8 cellular contexts compared by ENCODE assay signal in genomic region chr14:105486974-105487448, GRCh38. TPM values are rescaled to one million over a fixed set of nuclear protein-coding genes. Genes with fewer than 3 reads are reported as not detected.
DNase-seq lines count a peak whose midpoint lies in the region; ATAC-seq, FAIRE-seq and TF ChIP-seq lines count a peak whose summit lies in the region.

No MANE protein-coding gene starts in this region.

- H3K9ac ChIP-seq in K562 (ENCODE audit: insufficient read depth in 1 of 2, low read depth in 2 of 2, low read length in 2 of 2) = no peak overlapping the region

- FAIRE-seq in K562 (lab: Jason Lieb, UNC) (no peak), GM12891 (lab: Jason Lieb, UNC) (no peak)

- TF ChIP-seq POLR2A in K562 (conservative IDR thresholded peaks at IDR 0.05) = no peak
- TF ChIP-seq POLR2A in GM12891 (IDR thresholded peaks at IDR 0.05; ENCODE audit: low read depth, low read length) = no peak

- no peak overlapping the region for H2AFZ ChIP-seq in K562 (ENCODE audit: low read depth, low read length)

- 93% methylated on average over 8 of the region's 45 CpGs for WGBS in K562 (ENCODE audit: insufficient coverage, low coverage, missing lambda C conversion rate)
- 1% methylated on average over 27 to 45 of the region's 45 CpGs for WGBS in aorta, 2 donors

- no peak overlapping the region for H3K4me2 ChIP-seq in K562 (ENCODE audit: insufficient read depth, low read length)

- H3K4me3 Mint-ChIP-seq in CD4-positive, alpha-beta T cell = peak overlapping the region; percentile 90

- H3K27ac Mint-ChIP-seq in CD4-positive, alpha-beta T cell = peak overlapping the region; percentile 97

- H3K36me3 Mint-ChIP-seq in CD4-positive, alpha-beta T cell (ENCODE audit: low read depth) = peaks cover 17% of the 10 kb centered on the region

- H3K9me3 ChIP-seq in CD4-positive, alpha-beta T cell (ENCODE audit: control insufficient read depth, low read length) = no peaks in the 10 kb centered on the region
- H3K9me3 ChIP-seq in K562 (replicated peaks; ENCODE audit: control insufficient read depth, insufficient read depth, low read depth, low read length) (no peaks in the 10 kb centered on the region), mucosa of descending colon (no peaks in the 10 kb centered on the region), aorta (ENCODE audit: control insufficient read depth, low read length) (no peaks in the 10 kb centered on the region)

- in situ Hi-C loops in K562 (cut with MboI) = loop anchor here (5.0 kb wide), 1 partner anchor 115 kb away; no protein-coding TSS in a partner anchor

- H3K27ac ChIP-seq in CD4-positive, alpha-beta T cell (ENCODE audit: low read depth, low read length) = peak overlapping the region; percentile 100
- H3K27ac ChIP-seq in K562 (ENCODE audit: extremely low read depth, low read depth, low read length) (no peak overlapping the region), aorta (ENCODE audit: low read depth in 1 of 2, low read length in 2 of 2) (peak overlapping the region; percentile 7 to 99)

- peaks cover 3% of the 10 kb centered on the region for H4K20me1 ChIP-seq in K562 (replicated peaks; ENCODE audit: control insufficient read depth, insufficient read depth, low read length)

- no peaks in the 10 kb centered on the region for H3K27me3 Mint-ChIP-seq in CD4-positive, alpha-beta T cell

- H3K36me3 ChIP-seq in K562 (ENCODE audit: control insufficient read depth, insufficient read depth, low read length) = no peaks in the 10 kb centered on the region
- H3K36me3 ChIP-seq in mucosa of descending colon (ENCODE audit: low read depth) = peaks cover 6% of the 10 kb centered on the region
- no peaks in the 10 kb centered on the region for H3K36me3 ChIP-seq in aorta (ENCODE audit: control insufficient read depth in 1 of 2, insufficient read depth in 2 of 2, low read length in 1 of 2)

- no peak overlapping the region for H3K4me3 ChIP-seq in K562
- peak overlapping the region; percentile 39 for H3K4me3 ChIP-seq in mucosa of descending colon
- H3K4me3 ChIP-seq in aorta (ENCODE audit: low read length in 2 of 2) = peak overlapping the region; percentile 14 to 27

- TF ChIP-seq CTCF in CD4-positive, alpha-beta T cell (IDR thresholded peaks at IDR 0.05) = no peak
- TF ChIP-seq CTCF in K562 (IDR thresholded peaks at IDR 0.05 in 2 of 3, conservative IDR thresholded peaks at IDR 0.05 in 1 of 3; ENCODE audit: insufficient read depth in 2 of 3, low read depth in 1 of 3, low read length in 3 of 3) = no peak
- TF ChIP-seq CTCF in mucosa of descending colon (IDR thresholded peaks at IDR 0.05) = no peak

- H3K27me3 ChIP-seq in CD4-positive, alpha-beta T cell (ENCODE audit: control insufficient read depth, insufficient read depth, low read length) = no peaks in the 10 kb centered on the region
- H3K27me3 ChIP-seq in K562 (ENCODE audit: control insufficient read depth in 2 of 2, insufficient read depth in 2 of 2, low read length in 2 of 2) = no peaks in the 10 kb centered on the region
- no peaks in the 10 kb centered on the region for H3K27me3 ChIP-seq in aorta (ENCODE audit: control insufficient read depth in 1 of 2, insufficient read depth in 2 of 2, low read length in 1 of 2)

- no peak for TF ChIP-seq RAD21 in K562 (CRISPR knock-in tag; conservative IDR thresholded peaks at IDR 0.05 in 1 of 2, IDR thresholded peaks at IDR 0.05 in 1 of 2)

- H3K9me1 ChIP-seq in K562 (ENCODE audit: control insufficient read depth, insufficient read depth, low read length) = no peaks in the 10 kb centered on the region

- TF ChIP-seq EP300 in K562 (IDR thresholded peaks at IDR 0.05; ENCODE audit: low read length) = no peak

- DNase-seq in CD4-positive, alpha-beta T cell = peak; percentile 39 to 77 (median 63)
- peak; percentile 60 for DNase-seq in NCI-H226
- DNase-seq in K562 (ENCODE audit: extremely low read depth in 1 of 4, low spot score in 3 of 4) = no peak
- DNase-seq in mucosa of descending colon = peak; percentile 78 to 86 (median 85)
- DNase-seq in aorta = peak; percentile 85 to 94
- no peak for DNase-seq in amniotic stem cell (lab: John Stamatoyannopoulos, UW)
- no peak for DNase-seq in NCI-H128 (lab: John Stamatoyannopoulos, UW; ENCODE audit: unreplicated experiment)
- DNase-seq in GM12891 (ENCODE audit: insufficient read length, low spot score) = no peak

- CTCF ChIA-PET in CD4-positive, alpha-beta T cell (lab: Charles Lee) = interaction anchor here (1.8 kb wide), 1 partner anchor 39 kb away, joined by 6 read pairs; no protein-coding TSS in a partner anchor
- CTCF ChIA-PET in K562 (lab: Yijun Ruan, JAX; ENCODE audit: low intra/inter-chr PET ratio) = no interaction called here

- H3K9me3 Mint-ChIP-seq in CD4-positive, alpha-beta T cell = no peaks in the 10 kb centered on the region

- POLR2A ChIA-PET in CD4-positive, alpha-beta T cell (lab: Charles Lee) = no interaction called here
- POLR2A ChIA-PET in K562 (lab: Yijun Ruan, JAX) = no interaction called here

- peaks cover 3% of the 10 kb centered on the region; the same call in 2 of the 3 replicates for H3K79me2 ChIP-seq in K562 (ENCODE audit: control insufficient read depth, insufficient read depth, low read length)

- no peak for ATAC-seq in CD4-positive, alpha-beta T cell (ENCODE audit: poor library complexity)
- ATAC-seq in K562 = no peak
- ATAC-seq in mucosa of descending colon = peak; percentile 1
- ATAC-seq in aorta (ENCODE audit: low FRiP score) = peak; percentile 1

- peaks cover 48% of the 10 kb centered on the region for H3K4me1 Mint-ChIP-seq in CD4-positive, alpha-beta T cell (ENCODE audit: low read depth)

- peaks cover 10 to 89% of the 10 kb centered on the region in 2 experiments for H3K4me1 ChIP-seq in K562 (replicated peaks in 1 of 2; ENCODE audit: control insufficient read depth in 2 of 2, insufficient read depth in 2 of 2, low read length in 2 of 2)
- H3K4me1 ChIP-seq in mucosa of descending colon (ENCODE audit: low read depth) = peaks cover 69% of the 10 kb centered on the region
- H3K4me1 ChIP-seq in aorta (ENCODE audit: control insufficient read depth in 1 of 2, insufficient read depth in 2 of 2, low read length in 2 of 2) = peaks cover 0 to 2% of the 10 kb centered on the region in 2 donors

- no TSS peak for BruUV-seq in K562 (replicated peaks; lab: Mats Ljungman, UMichigan)

- intact Hi-C loops in CD4-positive, alpha-beta T cell (cut with DNase I, micrococcal nuclease) = no loop called here
- intact Hi-C loops in K562 (cut with micrococcal nuclease) = loop anchor here (5.0 kb wide), 1 partner anchor 40 kb away; no protein-coding TSS in a partner anchor
- intact Hi-C loops in mucosa of descending colon (cut with DNase I, micrococcal nuclease) = no loop called here
- intact Hi-C loops in aorta (cut with DNase I) = loop anchor here (10.0 kb wide), 2 partner anchors 392 to 1762 kb away; no protein-coding TSS in a partner anchor

RNA-seq across cellular contexts. Expression of gene CRIP1, which starts 0.3 kb away (rescaled TPM):
- total RNA-seq in CD4-positive, alpha-beta T cell = 100 to 1,000 TPM; 250 to 258 TPM
- not detected in 2 replicates for total RNA-seq in K562 (2011; cell fraction: chromatin; rRNA removed; ENCODE audit: low replicate concordance)
- not detected in 2 replicates for total RNA-seq in K562 (2011; cell fraction: nucleolus; rRNA removed)
- 0.29 TPM in 1 of 2 replicates, not detected in the other for total RNA-seq in K562 (2011; cell fraction: nucleoplasm; rRNA removed)
- not detected in 2 replicates for total RNA-seq in K562 (2014; rRNA removed)
- not detected in 2 replicates for total RNA-seq in K562 (2014; rRNA removed; fragmentation: Illumina TruSeq; extraction: Trizol)
- not detected in 2 replicates for total RNA-seq in K562 (2015; rRNA removed; fragmentation: Illumina TruSeq; extraction: Trizol)
- total RNA-seq in K562 (2021) = 0.58 and 0.98 TPM in 2 replicates
- polyA plus RNA-seq in K562 (2011; rRNA removed) = 0.14 and 0.23 TPM in 2 replicates
- polyA plus RNA-seq in K562 (2011; cell fraction: cytosol; rRNA removed) = 0.31 and 0.46 TPM in 2 replicates
- polyA plus RNA-seq in K562 (2011; cell fraction: nucleus; rRNA removed) = 0.21 and 1.1 TPM in 2 replicates
- 0.72 TPM in 1 of 2 replicates, not detected in the other for polyA plus RNA-seq in K562 (2012)
- not detected in 2 replicates for polyA plus RNA-seq in K562 (2014; fragmentation: Illumina TruSeq; extraction: Trizol)
- polyA plus RNA-seq in K562 (2014; fragmentation: Nextera tagmentation; extraction: Ambion mirVana) = not detected
- polyA plus RNA-seq in K562 (2014; rRNA removed) = 0.11 TPM in 1 of 2 replicates, not detected in the other
- not detected in 2 replicates for polyA minus RNA-seq in K562 (2011; rRNA and poly(A)+ RNA removed)
- 3.2 and 9.9 TPM in 2 replicates for polyA minus RNA-seq in K562 (2011; cell fraction: cytosol; rRNA and poly(A)+ RNA removed)
- 0.78 and 1.5 TPM in 2 replicates for polyA minus RNA-seq in K562 (2011; cell fraction: nucleus; rRNA and poly(A)+ RNA removed)
- 100 to 1,000 TPM in 2 of 3 donors, 10 to 100 TPM in 1; 41.3 to 144 (median 142) TPM for total RNA-seq in mucosa of descending colon
- total RNA-seq in aorta = 100 to 1,000 TPM; 229 to 236 TPM
- polyA plus RNA-seq in aorta = 1,000 to 10,000 TPM in 1 of 2 donors, 100 to 1,000 TPM in 1; 740 to 1,123 TPM
- 277 TPM for polyA plus RNA-seq in GM12891 (2012; ENCODE audit: low read depth, missing spikeins)

RNA-seq across cellular contexts. Expression of gene TEDC1, which starts 4.0 kb away (rescaled TPM):
- 100 to 1,000 TPM; 102 to 108 TPM for total RNA-seq in CD4-positive, alpha-beta T cell
- 5.0 and 22.4 TPM in 2 replicates for total RNA-seq in K562 (2011; cell fraction: chromatin; rRNA removed; ENCODE audit: low replicate concordance)
- 19.2 and 23.0 TPM in 2 replicates for total RNA-seq in K562 (2011; cell fraction: nucleolus; rRNA removed)
- 7.6 and 10.1 TPM in 2 replicates for total RNA-seq in K562 (2011; cell fraction: nucleoplasm; rRNA removed)
- total RNA-seq in K562 (2014; rRNA removed) (26.4 and 28.3 TPM in 2 replicates), K562 (2014; rRNA removed; fragmentation: Illumina TruSeq; extraction: Trizol) (0.64 and 0.84 TPM in 2 replicates), K562 (2015; rRNA removed; fragmentation: Illumina TruSeq; extraction: Trizol) (6.6 and 8.8 TPM in 2 replicates), K562 (2021) (20.1 and 25.7 TPM in 2 replicates), mucosa of descending colon (10 to 100 TPM; 11.8 to 23.9 (median 21.8) TPM), aorta (10 to 100 TPM in 1 of 2 donors, 1 to 10 TPM in 1; 8.6 to 30.5 TPM)
- polyA plus RNA-seq in K562 (2011; rRNA removed) (5.9 and 6.6 TPM in 2 replicates), K562 (2014; fragmentation: Illumina TruSeq; extraction: Trizol) (1.2 and 6.8 TPM in 2 replicates), K562 (2014; fragmentation: Nextera tagmentation; extraction: Ambion mirVana) (under 1 TPM; 0.21 to 0.25 TPM), K562 (2014; rRNA removed) (18.9 and 19.4 TPM in 2 replicates), aorta (10 to 100 TPM in 1 of 2 donors, 1 to 10 TPM in 1; 9.6 to 33.8 TPM)
- polyA plus RNA-seq in K562 (2011; cell fraction: cytosol; rRNA removed) = 7.3 and 21.3 TPM in 2 replicates
- polyA plus RNA-seq in K562 (2011; cell fraction: nucleus; rRNA removed) = 19.1 and 36.6 TPM in 2 replicates
- polyA plus RNA-seq in K562 (2012) = 12.3 and 15.1 TPM in 2 replicates
- 0.99 and 1.6 TPM in 2 replicates for polyA minus RNA-seq in K562 (2011; rRNA and poly(A)+ RNA removed)
- polyA minus RNA-seq in K562 (2011; cell fraction: cytosol; rRNA and poly(A)+ RNA removed) = 7.5 and 8.6 TPM in 2 replicates
- polyA minus RNA-seq in K562 (2011; cell fraction: nucleus; rRNA and poly(A)+ RNA removed) = 10.3 and 11.8 TPM in 2 replicates
- polyA plus RNA-seq in GM12891 (2012; ENCODE audit: low read depth, missing spikeins) = 8.1 TPM

RNA-seq across cellular contexts. Expression of gene CRIP2, which starts 12.4 kb away (rescaled TPM):
- total RNA-seq in CD4-positive, alpha-beta T cell = 10 to 100 TPM; 62.5 to 68.3 TPM
- total RNA-seq in K562 (2011; cell fraction: chromatin; rRNA removed; ENCODE audit: low replicate concordance) = 2.6 TPM in 1 of 2 replicates, not detected in the other
- 0.53 and 1.7 TPM in 2 replicates for total RNA-seq in K562 (2011; cell fraction: nucleolus; rRNA removed)
- 1.2 and 1.5 TPM in 2 replicates for total RNA-seq in K562 (2011; cell fraction: nucleoplasm; rRNA removed)
- total RNA-seq in K562 (2014; rRNA removed) (1.7 and 2.0 TPM in 2 replicates), K562 (2014; rRNA removed; fragmentation: Illumina TruSeq; extraction: Trizol) (not detected in 2 replicates), K562 (2015; rRNA removed; fragmentation: Illumina TruSeq; extraction: Trizol) (0.33 and 0.34 TPM in 2 replicates), K562 (2021) (1.2 and 1.7 TPM in 2 replicates), mucosa of descending colon (10 to 100 TPM; 10.0 to 41.6 (median 23.5) TPM), aorta (100 to 1,000 TPM; 267 to 352 TPM)
- polyA plus RNA-seq in K562 (2011; rRNA removed) (1.0 and 2.2 TPM in 2 replicates), K562 (2014; fragmentation: Illumina TruSeq; extraction: Trizol) (0.18 and 0.51 TPM in 2 replicates), K562 (2014; fragmentation: Nextera tagmentation; extraction: Ambion mirVana) (under 1 TPM; 0.25 to 0.27 TPM), K562 (2014; rRNA removed) (0.16 and 1.2 TPM in 2 replicates), aorta (100 to 1,000 TPM; 432 to 698 TPM)
- 4.4 and 9.0 TPM in 2 replicates for polyA plus RNA-seq in K562 (2011; cell fraction: cytosol; rRNA removed)
- polyA plus RNA-seq in K562 (2011; cell fraction: nucleus; rRNA removed) = 4.8 and 11.0 TPM in 2 replicates
- 1.4 and 1.9 TPM in 2 replicates for polyA plus RNA-seq in K562 (2012)
- polyA minus RNA-seq in K562 (2011; rRNA and poly(A)+ RNA removed) = 0.39 TPM in 1 of 2 replicates, not detected in the other
- 1.2 and 2.0 TPM in 2 replicates for polyA minus RNA-seq in K562 (2011; cell fraction: cytosol; rRNA and poly(A)+ RNA removed)
- polyA minus RNA-seq in K562 (2011; cell fraction: nucleus; rRNA and poly(A)+ RNA removed) = 0.67 and 0.94 TPM in 2 replicates
- polyA plus RNA-seq in GM12891 (2012; ENCODE audit: low read depth, missing spikeins) = 0.68 TPM

RNA-seq across cellular contexts. Expression of gene TMEM121, which starts 39.4 kb away (rescaled TPM):
- 1 to 10 TPM; 1.6 to 1.7 TPM for total RNA-seq in CD4-positive, alpha-beta T cell
- not detected in 2 replicates for total RNA-seq in K562 (2011; cell fraction: chromatin; rRNA removed; ENCODE audit: low replicate concordance)
- 0.39 TPM in 1 of 2 replicates, not detected in the other for total RNA-seq in K562 (2011; cell fraction: nucleolus; rRNA removed)
- total RNA-seq in K562 (2011; cell fraction: nucleoplasm; rRNA removed) = not detected in 2 replicates
- total RNA-seq in K562 (2014; rRNA removed) (0.36 TPM in 1 of 2 replicates, not detected in the other), K562 (2014; rRNA removed; fragmentation: Illumina TruSeq; extraction: Trizol) (not detected in 2 replicates), K562 (2015; rRNA removed; fragmentation: Illumina TruSeq; extraction: Trizol) (not detected in 2 replicates), K562 (2021) (0.31 TPM in 1 of 2 replicates, not detected in the other), mucosa of descending colon (1 to 10 TPM in 2 of 3 donors, under 1 TPM in 1; 0.38 to 4.0 (median 1.0) TPM), aorta (1 to 10 TPM; 1.9 to 7.5 TPM)
- polyA plus RNA-seq in K562 (2011; rRNA removed) (0.09 TPM in 1 of 2 replicates, not detected in the other), K562 (2014; fragmentation: Illumina TruSeq; extraction: Trizol) (not detected in 2 replicates), K562 (2014; fragmentation: Nextera tagmentation; extraction: Ambion mirVana) (not detected), K562 (2014; rRNA removed) (not detected in 2 replicates), aorta (1 to 10 TPM in 1 of 2 donors, under 1 TPM in 1; 0.75 to 4.2 TPM)
- 0.04 and 0.55 TPM in 2 replicates for polyA plus RNA-seq in K562 (2011; cell fraction: cytosol; rRNA removed)
- polyA plus RNA-seq in K562 (2011; cell fraction: nucleus; rRNA removed) = 0.13 TPM in 1 of 2 replicates, not detected in the other
- 0.12 TPM in 1 of 2 replicates, not detected in the other for polyA plus RNA-seq in K562 (2012)
- not detected in 2 replicates for polyA minus RNA-seq in K562 (2011; rRNA and poly(A)+ RNA removed)
- polyA minus RNA-seq in K562 (2011; cell fraction: cytosol; rRNA and poly(A)+ RNA removed) = not detected in 2 replicates
- polyA minus RNA-seq in K562 (2011; cell fraction: nucleus; rRNA and poly(A)+ RNA removed) = 0.33 and 0.40 TPM in 2 replicates
- polyA plus RNA-seq in GM12891 (2012; ENCODE audit: low read depth, missing spikeins) = 0.18 TPM

Comparison
In these comparisons a context has a peak if more than half of its experiments do, and no peak if none do; other contexts are left out.
1. ATAC-seq: peak in mucosa of descending colon (single experiment) and aorta (single experiment); none in CD4-positive, alpha-beta T cell (single experiment) and K562 (single experiment).
2. DNase-seq: peak in CD4-positive, alpha-beta T cell (10 of 10), NCI-H226 (single experiment), mucosa of descending colon (3 of 3) and aorta (2 of 2); none in K562 (0 of 4), amniotic stem cell (single experiment), NCI-H128 (single experiment) and GM12891 (single experiment).
3. RNA of gene CRIP1, which starts 0.3 kb away (total RNA-seq): 250 to 258 TPM in CD4-positive, alpha-beta T cell, 229 to 236 TPM in aorta and 41.3 to 144 TPM in mucosa of descending colon; 0.29 to 0.98 TPM in K562; every median in the first group is over 10 times any median in the second.
4. intact Hi-C loops: an anchor here in K562 (5.0 kb wide) and aorta (10.0 kb wide); none called in CD4-positive, alpha-beta T cell and mucosa of descending colon.